In the genomic region with DNA sequence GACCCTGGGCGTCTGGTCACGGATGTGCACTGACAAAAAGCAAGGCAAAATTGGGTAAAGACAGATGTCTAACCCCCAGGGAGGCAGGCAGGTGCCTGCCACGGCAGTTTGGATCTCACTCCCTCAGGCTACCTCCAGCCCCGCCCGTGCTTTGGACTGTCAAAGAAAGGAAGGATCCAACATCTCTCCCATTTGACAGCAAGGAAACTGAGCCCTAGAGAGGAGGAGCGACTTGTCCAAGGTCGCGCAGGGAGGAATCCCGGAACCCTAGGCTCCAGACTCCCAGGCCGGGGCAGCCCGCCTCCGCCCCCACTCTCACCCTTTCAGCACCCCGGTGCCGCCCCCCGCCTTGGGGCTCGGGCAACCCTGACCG, we compare ENCODE assay signal across 8 cellular contexts. TPM values are rescaled to one million over a fixed set of nuclear protein-coding genes. Genes with fewer than 3 reads are reported as not detected.
DNase-seq lines count a peak whose midpoint lies in the region; ATAC-seq, FAIRE-seq and TF ChIP-seq lines count a peak whose summit lies in the region.

No MANE protein-coding gene starts in this region.

- no peaks in the 10 kb centered on the region for H3K79me2 ChIP-seq in KMS-11 (ENCODE audit: insufficient read depth, low read depth)

- no peaks in the 10 kb centered on the region for H4K20me1 ChIP-seq in KMS-11 (ENCODE audit: insufficient read depth)

- 0 to 2% (median 0%) methylated on average over 17 of the region's 17 CpGs for WGBS in adipose tissue, 3 donors
- WGBS in suprapubic skin: 0% methylated on average over 6 of the region's 17 CpGs

- H3K4me3 ChIP-seq in KMS-11 (IDR thresholded peaks at IDR 0.05; ENCODE audit: insufficient read depth, low read depth, low read length) (no peak overlapping the region), kidney (ENCODE audit: low read length in 2 of 2) (peak overlapping the region; percentile 92 to 93), suprapubic skin (peak overlapping the region; percentile 55)

- no peak for TF ChIP-seq CTCF in KMS-11 (conservative IDR thresholded peaks at IDR 0.05; ENCODE audit: low read depth, low read length)
- TF ChIP-seq CTCF in kidney (IDR thresholded peaks at IDR 0.05; ENCODE audit: borderline replicate concordance, extremely low read depth, insufficient read depth): no peak
- no peak for TF ChIP-seq CTCF in suprapubic skin (IDR thresholded peaks at IDR 0.05)

- peak; percentile 38 for ATAC-seq in GM21619 (IDR thresholded peaks at IDR 0.05; ENCODE audit: unreplicated experiment)

- H2AFZ ChIP-seq in KMS-11 (ENCODE audit: low read depth): peak overlapping the region; percentile 89

- intact Hi-C loops in kidney (cut with DNase I): no loop called here

- H3K27me3 ChIP-seq in KMS-11 (ENCODE audit: insufficient read depth, low read depth) (no peaks in the 10 kb centered on the region), suprapubic skin (no peaks in the 10 kb centered on the region)

- no peaks in the 10 kb centered on the region for H3K36me3 ChIP-seq in KMS-11 (ENCODE audit: insufficient read depth)
- peaks cover 5 to 8% of the 10 kb centered on the region in 2 donors for H3K36me3 ChIP-seq in kidney (ENCODE audit: control insufficient read depth in 1 of 2, insufficient read depth in 2 of 2, low read length in 2 of 2)
- peaks cover 14% of the 10 kb centered on the region for H3K36me3 ChIP-seq in suprapubic skin

- peak overlapping the region; percentile 68 for H3K4me2 ChIP-seq in KMS-11

- peak overlapping the region; percentile 80 for H3K9ac ChIP-seq in KMS-11
- peak overlapping the region; percentile 81 to 90 for H3K9ac ChIP-seq in kidney (ENCODE audit: low read length in 2 of 2)

- FAIRE-seq in kidney (lab: Jason Lieb, UNC): no peak

- H3K9me3 ChIP-seq in kidney (ENCODE audit: control insufficient read depth in 1 of 2, low read length in 2 of 2) (no peaks in the 10 kb centered on the region), suprapubic skin (no peaks in the 10 kb centered on the region)

- DNase-seq in NCI-H345 (lab: John Stamatoyannopoulos, UW) (peak; percentile 92), NCI-H345 treated with DMSO at 0.1 percent for 48 hours (lab: John Stamatoyannopoulos, UW; ENCODE audit: unreplicated experiment) (no peak), kidney (no peak), suprapubic skin (ENCODE audit: low spot score in 2 of 2) (no peak), SW 1271 (lab: John Stamatoyannopoulos, UW) (no peak)

- no peak for TF ChIP-seq POLR2A in suprapubic skin (IDR thresholded peaks at IDR 0.05)

- H3K4me1 ChIP-seq in KMS-11 (ENCODE audit: low read depth, poor library complexity, severe bottlenecking) (peaks cover 19% of the 10 kb centered on the region), kidney (ENCODE audit: control insufficient read depth in 1 of 2, insufficient read depth in 1 of 2, low read depth in 1 of 2, low read length in 2 of 2) (peaks cover 0 to 3% of the 10 kb centered on the region in 2 donors), suprapubic skin (peaks cover 18% of the 10 kb centered on the region)

- TF ChIP-seq EP300 in suprapubic skin (IDR thresholded peaks at IDR 0.05): no peak

- peak overlapping the region; percentile 83 for H3K27ac ChIP-seq in KMS-11
- H3K27ac ChIP-seq in adipose tissue (ENCODE audit: low read depth, low read length): peak overlapping the region; percentile 87
- H3K27ac ChIP-seq in kidney (ENCODE audit: low read depth in 2 of 2, low read length in 2 of 2): peak overlapping the region; percentile 93 to 95
- H3K27ac ChIP-seq in suprapubic skin: peak overlapping the region; percentile 87

RNA-seq across cellular contexts. Expression of gene GOLGA1, which starts 0.4 kb away (rescaled TPM):
- polyA plus RNA-seq in adipose tissue (10 to 100 TPM in 1 of 3 donors, 1 to 10 TPM in 2; 6.4 to 10.0 (median 8.2) TPM), kidney (ENCODE audit: insufficient read depth, low read depth, low replicate concordance) (6.2 TPM)
- total RNA-seq in kidney (21.0 TPM), suprapubic skin (10 to 100 TPM; 20.2 to 47.5 (median 24.5) TPM)
